ENCODE assay signal across 7 cellular contexts in genomic region chr12:48998497-48999353, GRCh38. TPM values are rescaled to one million over a fixed set of nuclear protein-coding genes. Genes with fewer than 3 reads are reported as not detected.
A peak's percentile ranks its signal among the peaks of the same experiment; 100 is the strongest.
DNase-seq lines count a peak whose midpoint lies in the region; ATAC-seq, FAIRE-seq and TF ChIP-seq lines count a peak whose summit lies in the region.
"Had no signal": no experiment of that assay in that cellular context is flagged by ENCODE, and none has a peak within 500 bp of the region (broad histone marks: within the 10 kb centered on the region; RNA-seq: fewer than 3 reads in every experiment).

No MANE protein-coding gene starts in this region.

- peaks cover 7% of the 10 kb centered on the region for H3K36me3 ChIP-seq in bronchial epithelial cell (ENCODE audit: control insufficient read depth, insufficient read depth, low read length)

- ATAC-seq in omental fat pad (ENCODE audit: low FRiP score), result peak; percentile 15
- ATAC-seq in HG03159 (IDR thresholded peaks at IDR 0.05; ENCODE audit: unreplicated experiment), result no peak

- DNase-seq in EL (peak; percentile 54), HK-2 (ENCODE audit: unreplicated experiment) (peak; percentile 61), bronchial epithelial cell (ENCODE audit: low read depth) (peak; percentile 31), omental fat pad (ENCODE audit: low spot score) (no peak)
- DNase-seq in central memory CD4-positive, alpha-beta T cell, result no peak

- H3K4me3 ChIP-seq in bronchial epithelial cell (ENCODE audit: low read depth, low read length), result peak overlapping the region; percentile 37

- FAIRE-seq in bronchial epithelial cell (lab: Jason Lieb, UNC), result no peak

- peaks cover 5% of the 10 kb centered on the region for H3K27me3 ChIP-seq in bronchial epithelial cell (ENCODE audit: control insufficient read depth, insufficient read depth, low read length)

- TF ChIP-seq CTCF in bronchial epithelial cell (IDR thresholded peaks at IDR 0.05; ENCODE audit: insufficient read depth, low read length, severe bottlenecking) (no peak), omental fat pad (IDR thresholded peaks at IDR 0.05) (no peak)

RNA-seq across cellular contexts. Expression of gene DDN, which starts 0.5 kb away (rescaled TPM):
- total RNA-seq in bronchial epithelial cell (0.13 and 0.26 TPM in 2 replicates), omental fat pad (under 1 TPM in 2 of 4 donors, not detected in 2; 0.12 to 0.65 TPM)
- total RNA-seq: RPMI7951 had no signal

RNA-seq across cellular contexts. Expression of gene PRKAG1, which starts 19.9 kb away (rescaled TPM):
- total RNA-seq in bronchial epithelial cell, result 68.6 and 93.7 TPM in 2 replicates
- total RNA-seq in omental fat pad, result 10 to 100 TPM; 40.0 to 64.2 (median 54.4) TPM

RNA-seq across cellular contexts. Expression of gene WNT1, which starts 20.6 kb away (rescaled TPM):
- not detected in 2 replicates for total RNA-seq in bronchial epithelial cell
- under 1 TPM in 1 of 4 donors, not detected in 3; 0.60 TPM for total RNA-seq in omental fat pad
- total RNA-seq: RPMI7951 had no signal

RNA-seq across cellular contexts. Expression of gene WNT10B, which starts 27.2 kb away (rescaled TPM):
- total RNA-seq in bronchial epithelial cell (not detected in 2 replicates), omental fat pad (1 to 10 TPM in 1 of 4 donors, under 1 TPM in 3; 0.36 to 2.5 (median 0.56) TPM)
- total RNA-seq: RPMI7951 had no signal

RNA-seq across cellular contexts. Expression of gene ARF3, which starts 41.4 kb away (rescaled TPM):
- total RNA-seq in bronchial epithelial cell (30.0 and 38.7 TPM in 2 replicates), omental fat pad (10 to 100 TPM; 57.1 to 91.5 (median 68.3) TPM)

Comparison
In these comparisons a context has a peak if more than half of its experiments do, and no peak if none do; other contexts are left out.
1. DNase-seq: peak in EL (single experiment), HK-2 (single experiment) and bronchial epithelial cell (single experiment); none in omental fat pad (single experiment) and central memory CD4-positive, alpha-beta T cell (single experiment).